11 cellular contexts compared by ENCODE assay signal in the genomic region with DNA sequence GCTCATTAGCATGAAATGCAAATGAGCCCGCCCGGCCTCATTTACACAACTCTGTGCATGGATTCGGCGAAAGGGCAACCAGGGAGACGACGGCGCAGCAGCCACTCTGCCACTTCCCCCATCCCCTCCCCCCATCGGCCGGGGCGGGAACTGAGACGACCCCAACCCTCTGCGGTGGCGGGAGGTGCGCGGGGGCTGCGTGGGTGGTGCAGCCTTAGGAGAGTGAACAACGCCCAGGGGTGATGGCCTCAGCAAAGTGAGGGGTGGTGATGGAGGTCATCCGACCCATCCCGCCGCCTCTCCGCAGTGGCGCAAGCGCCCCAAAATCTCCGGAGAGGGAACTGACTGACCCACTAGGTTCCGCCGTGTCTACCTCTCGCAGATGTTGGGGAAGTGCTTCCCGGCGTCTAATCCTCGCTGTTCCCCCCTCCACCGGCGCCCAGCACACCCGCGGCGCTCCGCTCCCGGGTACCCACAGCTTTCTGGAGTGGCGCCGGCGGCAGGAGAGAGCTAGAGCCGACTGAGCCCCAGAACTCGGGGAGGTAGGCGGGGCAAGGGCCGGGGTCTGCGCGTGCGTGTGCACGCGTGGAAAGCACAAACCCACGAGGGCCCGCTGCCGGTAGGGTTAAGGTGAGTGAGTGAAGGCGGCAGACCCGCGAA. TPM values are rescaled to one million over a fixed set of nuclear protein-coding genes. Genes with fewer than 3 reads are reported as not detected.
DNase-seq lines count a peak whose midpoint lies in the region; ATAC-seq and TF ChIP-seq lines count a peak whose summit lies in the region.
"Had no signal": no experiment of that assay in that cellular context is flagged by ENCODE, and none has a peak within 500 bp of the region (broad histone marks: within the 10 kb centered on the region; RNA-seq: fewer than 3 reads in every experiment).

No MANE protein-coding gene starts in this region.

- H3K9ac ChIP-seq in BLaER1 (no peak overlapping the region), mammary epithelial cell (ENCODE audit: insufficient read depth, low read length) (no peak overlapping the region), PC-3 (ENCODE audit: low read length) (no peak overlapping the region)

- dilution Hi-C loops in mammary epithelial cell (cut with HindIII; ENCODE audit: low sequenced_read_pairs) = no loop called here

- DNase-seq in HFFc6 (no peak), mammary epithelial cell (no peak), HK-2 (ENCODE audit: unreplicated experiment) (no peak), PC-3 (no peak), lower leg skin (ENCODE audit: low spot score in 2 of 2) (no peak)
- DNase-seq: NCI-H2171 treated with DMSO at 0.1 percent for 48 hours had no signal

- in situ Hi-C loops in mammary epithelial cell (cut with MboI; ENCODE audit: low sequenced_read_pairs in 2 of 2) = no loop called here

- H3K27ac Mint-ChIP-seq in HFFc6 (no peak overlapping the region), nephron (peak overlapping the region in 1 of 3 experiments; percentile 56)

- no peaks in the 10 kb centered on the region for H3K9me3 Mint-ChIP-seq in HFFc6
- H3K9me3 Mint-ChIP-seq in nephron = no peaks in the 10 kb centered on the region

- H3K4me2 ChIP-seq in BLaER1 (peak overlapping the region; percentile 98), mammary epithelial cell (ENCODE audit: insufficient read depth, low read depth, low read length) (peak overlapping the region; percentile 94), PC-3 (ENCODE audit: low read length) (no peak overlapping the region)

- ATAC-seq in PC-3 = no peak
- no peak for ATAC-seq in GM19023 (IDR thresholded peaks at IDR 0.05; ENCODE audit: unreplicated experiment)

- H3K36me3 ChIP-seq in BLaER1 = no peaks in the 10 kb centered on the region
- H3K36me3 ChIP-seq in mammary epithelial cell (ENCODE audit: insufficient read depth, low read length) = no peaks in the 10 kb centered on the region
- no peaks in the 10 kb centered on the region for H3K36me3 ChIP-seq in PC-3 (ENCODE audit: low read depth, low read length)

- TF ChIP-seq CTCF in HFFc6 (IDR thresholded peaks at IDR 0.05) (no peak), mammary epithelial cell (conservative IDR thresholded peaks at IDR 0.05 in 1 of 2, IDR thresholded peaks at IDR 0.05 in 1 of 2; ENCODE audit: extremely low read depth in 1 of 2, insufficient read depth in 1 of 2, low read depth in 1 of 2, low read length in 2 of 2) (no peak), nephron (IDR thresholded peaks at IDR 0.05; ENCODE audit: unreplicated experiment in 3 of 3) (no peak), PC-3 (conservative IDR thresholded peaks at IDR 0.05; ENCODE audit: low read depth, low read length) (no peak), lower leg skin (IDR thresholded peaks at IDR 0.05) (no peak)

- H3K4me3 Mint-ChIP-seq in HFFc6 (peak overlapping the region; percentile 49; the same call in 1 of the 2 replicates), nephron (peak overlapping the region; percentile 89 to 94 (median 91))

- CTCF ChIA-PET in mammary epithelial cell (lab: Charles Lee; ENCODE audit: low non-redundant PET) (no interaction called here), PC-3 (lab: Charles Lee) (no interaction called here)

- no peak for TF ChIP-seq POLR2A in lower leg skin (IDR thresholded peaks at IDR 0.05)

- peaks cover 54% of the 10 kb centered on the region for H4K20me1 ChIP-seq in BLaER1
- no peaks in the 10 kb centered on the region for H4K20me1 ChIP-seq in mammary epithelial cell (ENCODE audit: insufficient read depth, low read length)
- no peaks in the 10 kb centered on the region for H4K20me1 ChIP-seq in PC-3 (ENCODE audit: low read length)

- H3K27ac ChIP-seq in BLaER1 = no peak overlapping the region
- no peak overlapping the region for H3K27ac ChIP-seq in mammary epithelial cell (ENCODE audit: insufficient read depth, low read depth, low read length)
- no peak overlapping the region for H3K27ac ChIP-seq in PC-3 (ENCODE audit: low read length)
- H3K27ac ChIP-seq: thyroid gland had no signal

- no TSS peak for BruUV-seq in mammary epithelial cell (replicated peaks; lab: Mats Ljungman, UMichigan)
- BruUV-seq in PC-3 (replicated peaks; lab: Mats Ljungman, UMichigan) = no TSS peak

- intact Hi-C loops in mammary epithelial cell (cut with micrococcal nuclease) (no loop called here), PC-3 (cut with micrococcal nuclease) (no loop called here), lower leg skin (cut with DNase I; ENCODE audit: low total_unique reads) (no loop called here)

- no peaks in the 10 kb centered on the region for H3F3A ChIP-seq in PC-3 (ENCODE audit: low read length, unreplicated experiment)

- H3K9me2 ChIP-seq in PC-3 (replicated peaks; ENCODE audit: low read length) = no peaks in the 10 kb centered on the region

- H3K9me3 ChIP-seq in BLaER1 (no peaks in the 10 kb centered on the region), mammary epithelial cell (replicated peaks; ENCODE audit: insufficient read depth, low read length) (no peaks in the 10 kb centered on the region), PC-3 (ENCODE audit: low read length) (no peaks in the 10 kb centered on the region)
- H3K9me3 ChIP-seq: thyroid gland had no signal

- H2AFZ ChIP-seq in mammary epithelial cell (ENCODE audit: low read depth, low read length) (no peak overlapping the region), PC-3 (ENCODE audit: low read length) (no peak overlapping the region)

- no peaks in the 10 kb centered on the region for H3K36me3 Mint-ChIP-seq in HFFc6 (ENCODE audit: low read depth)
- peaks cover 3% of the 10 kb centered on the region for H3K36me3 Mint-ChIP-seq in nephron (ENCODE audit: low read depth)

- H3K4me1 Mint-ChIP-seq in HFFc6 (ENCODE audit: low read depth) (peaks cover 11% of the 10 kb centered on the region), nephron (peaks cover 42% of the 10 kb centered on the region)

- 30% methylated on average over 12 of the region's 55 CpGs for WGBS in mammary epithelial cell (ENCODE audit: low coverage, missing lambda C conversion rate)
- 4 to 5% methylated on average over 52 to 55 of the region's 55 CpGs for WGBS in lower leg skin, 2 donors

- POLR2A ChIA-PET in PC-3 (lab: Charles Lee; ENCODE audit: unreplicated experiment) = interaction anchor here (0.5 kb wide), 1 partner anchor 136 kb away, joined by 3 read pairs; no protein-coding TSS in a partner anchor

- H3K27me3 Mint-ChIP-seq in HFFc6 (ENCODE audit: insufficient read depth) = peaks cover 30% of the 10 kb centered on the region
- H3K27me3 Mint-ChIP-seq in nephron (ENCODE audit: low read depth) = peaks cover 71% of the 10 kb centered on the region

- peaks cover 80% of the 10 kb centered on the region for H3K27me3 ChIP-seq in BLaER1
- peaks cover 23% of the 10 kb centered on the region for H3K27me3 ChIP-seq in mammary epithelial cell (ENCODE audit: insufficient read depth, low read length)
- peaks cover 29% of the 10 kb centered on the region for H3K27me3 ChIP-seq in PC-3 (ENCODE audit: low read length)

- H3K4me1 ChIP-seq in BLaER1 (peaks cover 30% of the 10 kb centered on the region), mammary epithelial cell (ENCODE audit: insufficient read depth, low read length) (peaks cover 18% of the 10 kb centered on the region), PC-3 (ENCODE audit: insufficient read depth, low read length) (peaks cover 12% of the 10 kb centered on the region)

- peak overlapping the region; percentile 68; the same call in 1 of the 2 replicates for H3K4me3 ChIP-seq in BLaER1
- peak overlapping the region in 1 of 3 experiments; percentile 22 for H3K4me3 ChIP-seq in mammary epithelial cell (replicated peaks in 1 of 3; ENCODE audit: insufficient read depth in 1 of 3, low read depth in 2 of 3, low read length in 3 of 3)
- no peak overlapping the region for H3K4me3 ChIP-seq in PC-3 (ENCODE audit: low read length)
- no peak overlapping the region for H3K4me3 ChIP-seq in lower leg skin (ENCODE audit: low read depth, poor library complexity, severe bottlenecking)

- H3K79me2 ChIP-seq in mammary epithelial cell (ENCODE audit: insufficient read depth, low read length) (no peaks in the 10 kb centered on the region), PC-3 (ENCODE audit: low read length) (no peaks in the 10 kb centered on the region)

RNA-seq across cellular contexts. Expression of a gene that starts 1.4 kb away (rescaled TPM):
- total RNA-seq in HFFc6 (2021; fragmentation: NEBNext Ultra II Directional; extraction: Animal tissue kit (Norgen Biotek cat#: 25700)) = under 1 TPM in 5 of 6 experiments, not detected in 1; 0.03 to 0.19 (median 0.05) TPM
- total RNA-seq in mammary epithelial cell = under 1 TPM in 1 of 2 donors, not detected in 1; 0.09 TPM
- 0.03 TPM for polyA plus RNA-seq in mammary epithelial cell
- polyA minus RNA-seq in mammary epithelial cell = not detected
- 0.04 and 0.12 TPM in 2 replicates for total RNA-seq in PC-3 (2014; rRNA removed)
- total RNA-seq in lower leg skin = 1 to 10 TPM; 1.3 to 3.1 (median 1.8) TPM

RNA-seq across cellular contexts. Expression of a gene that starts 12.1 kb away (rescaled TPM):
- total RNA-seq in HFFc6 (2021; fragmentation: NEBNext Ultra II Directional; extraction: Animal tissue kit (Norgen Biotek cat#: 25700)) = 10 to 100 TPM; 53.4 to 71.2 (median 62.6) TPM
- total RNA-seq in mammary epithelial cell (10 to 100 TPM; 65.6 to 79.9 TPM), PC-3 (2014; rRNA removed) (104 and 115 TPM in 2 replicates), lower leg skin (10 to 100 TPM; 27.6 to 56.0 (median 40.6) TPM)
- 28.9 TPM for polyA plus RNA-seq in mammary epithelial cell
- 24.6 TPM for polyA minus RNA-seq in mammary epithelial cell

RNA-seq across cellular contexts. Expression of a gene that starts 26.6 kb away (rescaled TPM):
- total RNA-seq in HFFc6 (2021; fragmentation: NEBNext Ultra II Directional; extraction: Animal tissue kit (Norgen Biotek cat#: 25700)) = under 1 TPM in 1 of 6 experiments, not detected in 5; 0.05 TPM
- total RNA-seq in mammary epithelial cell (10 to 100 TPM; 12.2 to 70.7 TPM), PC-3 (2014; rRNA removed) (20.5 and 30.1 TPM in 2 replicates), lower leg skin (100 to 1,000 TPM in 3 of 4 donors, 10 to 100 TPM in 1; 99.2 to 174 (median 115) TPM)
- polyA plus RNA-seq in mammary epithelial cell = 101 TPM
- polyA minus RNA-seq in mammary epithelial cell = 151 TPM
- total RNA-seq: posterior vena cava had no signal

RNA-seq across cellular contexts. Expression of a gene that starts 50.8 kb away (rescaled TPM):
- under 1 TPM; 0.12 to 0.76 (median 0.28) TPM for total RNA-seq in HFFc6 (2021; fragmentation: NEBNext Ultra II Directional; extraction: Animal tissue kit (Norgen Biotek cat#: 25700))
- total RNA-seq in mammary epithelial cell (1 to 10 TPM in 1 of 2 donors, under 1 TPM in 1; 0.50 to 9.6 TPM), PC-3 (2014; rRNA removed) (0.29 and 1.9 TPM in 2 replicates), lower leg skin (1 to 10 TPM in 1 of 4 donors, under 1 TPM in 3; 0.38 to 2.3 (median 0.54) TPM)
- 4.5 TPM for polyA plus RNA-seq in mammary epithelial cell
- not detected for polyA minus RNA-seq in mammary epithelial cell

Comparison
In these comparisons a context has a peak if more than half of its experiments do, and no peak if none do; other contexts are left out.
1. RNA of a gene that starts 26.6 kb away (total RNA-seq): 99.2 to 174 TPM in lower leg skin, 12.2 to 70.7 TPM in mammary epithelial cell and 20.5 to 30.1 TPM in PC-3; 0.05 TPM in HFFc6; every median in the first group is over 10 times any median in the second.